In the genomic region with DNA sequence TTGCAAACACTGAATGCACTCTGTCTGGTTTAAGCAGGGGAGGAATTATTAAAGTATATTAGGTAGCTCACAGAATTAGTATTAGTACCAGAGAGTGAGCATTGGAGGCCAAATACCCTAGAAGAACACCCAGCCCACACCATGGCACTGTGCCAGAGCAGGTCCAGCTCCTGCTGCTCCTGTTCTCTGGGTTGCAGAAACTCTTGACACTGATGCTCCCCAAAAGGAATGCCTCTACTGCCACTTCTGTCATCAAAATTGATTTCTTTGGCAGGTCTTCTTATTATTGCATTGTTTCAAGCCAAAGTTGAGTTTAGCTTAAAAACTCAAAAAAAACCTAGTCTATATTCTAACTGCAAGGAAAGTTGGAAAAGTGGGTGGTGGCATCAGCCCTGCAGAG, we compare ENCODE assay signal across 19 cellular contexts.
DNase-seq lines count a peak whose midpoint lies in the region; ATAC-seq, FAIRE-seq and TF ChIP-seq lines count a peak whose summit lies in the region.
"Had no signal": no experiment of that assay in that cellular context is flagged by ENCODE, and none has a peak within 500 bp of the region (broad histone marks: within the 10 kb centered on the region; RNA-seq: fewer than 3 reads in every experiment).

No MANE protein-coding gene starts in this region.

- DNase-seq in DMS 273 (lab: John Stamatoyannopoulos, UW; ENCODE audit: unreplicated experiment) (peak; percentile 28), DMS 273 treated with DMSO at 0.1 percent for 48 hours (lab: John Stamatoyannopoulos, UW) (no peak), BE2C (peak; percentile 22), K562 (ENCODE audit: extremely low read depth in 1 of 4, low spot score in 3 of 4) (no peak), thyroid gland (peak; percentile 47 to 48), erythroblast (lab: John Stamatoyannopoulos, UW) (no peak)
- DNase-seq: Calu3; CD8-positive, alpha-beta T cell; HCEC 1CT; HFFc6; KG1 had no signal

- no peak overlapping the region for H3K9ac ChIP-seq in K562 (ENCODE audit: insufficient read depth in 1 of 2, low read depth in 2 of 2, low read length in 2 of 2)
- H3K9ac ChIP-seq: BLaER1 treated with 17β-estradiol and CSF1 and Interleukin-3, amounts not matched to agents 10 nM and 100 nM had no signal

- no peaks in the 10 kb centered on the region for H3K79me2 ChIP-seq in K562 (ENCODE audit: control insufficient read depth, insufficient read depth, low read length)

- H3K4me1 ChIP-seq in BE2C (peaks cover 6% of the 10 kb centered on the region; the same call in 1 of the 2 replicates), K562 (replicated peaks in 1 of 2; ENCODE audit: control insufficient read depth in 2 of 2, insufficient read depth in 2 of 2, low read length in 2 of 2) (no peaks in the 10 kb centered on the region), thyroid gland (peaks cover 0 to 6% of the 10 kb centered on the region in 2 donors)
- H3K4me1 ChIP-seq: A549 had no signal

- H3K27me3 ChIP-seq in BE2C (no peaks in the 10 kb centered on the region), K562 (ENCODE audit: control insufficient read depth in 2 of 2, insufficient read depth in 2 of 2, low read length in 2 of 2) (no peaks in the 10 kb centered on the region), thyroid gland (no peaks in the 10 kb centered on the region)
- H3K27me3 ChIP-seq: BLaER1 treated with 17β-estradiol and CSF1 and Interleukin-3, amounts not matched to agents 10 nM and 100 nM had no signal

- no peak overlapping the region for H3K4me2 ChIP-seq in K562 (ENCODE audit: insufficient read depth, low read length)
- H3K4me2 ChIP-seq: A549; BLaER1 treated with 17β-estradiol and CSF1 and Interleukin-3, amounts not matched to agents 10 nM and 100 nM; GM23338 had no signal

- no peak for TF ChIP-seq EP300 in K562 (IDR thresholded peaks at IDR 0.05; ENCODE audit: low read length)

- ATAC-seq in K562 (no peak), HG02981 (IDR thresholded peaks at IDR 0.05; ENCODE audit: unreplicated experiment) (no peak)
- ATAC-seq: A549; CD8-positive, alpha-beta T cell; GM23338; HepG2 had no signal

- no peak for FAIRE-seq in K562 (lab: Jason Lieb, UNC)
- FAIRE-seq: GM12891, H54, HepG2 had no signal

- intact Hi-C loops in K562 (cut with micrococcal nuclease): no loop called here
- intact Hi-C loops in thyroid gland (cut with DNase I): no loop called here

- no peak overlapping the region for H2AFZ ChIP-seq in K562 (ENCODE audit: low read depth, low read length)
- H2AFZ ChIP-seq: GM23338 had no signal

- TF ChIP-seq POLR2A in K562 (conservative IDR thresholded peaks at IDR 0.05) (no peak), thyroid gland (IDR thresholded peaks at IDR 0.05) (no peak), erythroblast (IDR thresholded peaks at IDR 0.05; ENCODE audit: low read length) (no peak)

- in situ Hi-C loops in K562 (cut with MboI): no loop called here

- H3K9me1 ChIP-seq in K562 (ENCODE audit: control insufficient read depth, insufficient read depth, low read length): no peaks in the 10 kb centered on the region

- TF ChIP-seq CTCF in BE2C (IDR thresholded peaks at IDR 0.05; ENCODE audit: low read depth, low read length) (no peak), K562 (IDR thresholded peaks at IDR 0.05 in 2 of 3, conservative IDR thresholded peaks at IDR 0.05 in 1 of 3; ENCODE audit: insufficient read depth in 2 of 3, low read depth in 1 of 3, low read length in 3 of 3) (no peak), thyroid gland (IDR thresholded peaks at IDR 0.05) (no peak)

- no peaks in the 10 kb centered on the region for H4K20me1 ChIP-seq in K562 (replicated peaks; ENCODE audit: control insufficient read depth, insufficient read depth, low read length)
- H4K20me1 ChIP-seq: BLaER1 treated with 17β-estradiol and CSF1 and Interleukin-3, amounts not matched to agents 10 nM and 100 nM had no signal

- H3K27ac ChIP-seq in K562 (ENCODE audit: extremely low read depth, low read depth, low read length) (no peak overlapping the region), thyroid gland (no peak overlapping the region)
- H3K27ac ChIP-seq: 22Rv1; A549; BLaER1 treated with 17β-estradiol and CSF1 and Interleukin-3, amounts not matched to agents 10 nM and 100 nM had no signal

- no peak for TF ChIP-seq RAD21 in K562 (CRISPR knock-in tag; conservative IDR thresholded peaks at IDR 0.05 in 1 of 2, IDR thresholded peaks at IDR 0.05 in 1 of 2)

- CTCF ChIA-PET in K562 (lab: Yijun Ruan, JAX; ENCODE audit: low intra/inter-chr PET ratio): no interaction called here

- POLR2A ChIA-PET in K562 (lab: Yijun Ruan, JAX): no interaction called here

- H3K9me3 ChIP-seq in BE2C: no peaks in the 10 kb centered on the region
- no peaks in the 10 kb centered on the region for H3K9me3 ChIP-seq in K562 (replicated peaks; ENCODE audit: control insufficient read depth, insufficient read depth, low read depth, low read length)
- H3K9me3 ChIP-seq in thyroid gland: no peaks in the 10 kb centered on the region
- H3K9me3 ChIP-seq: A549; BLaER1 treated with 17β-estradiol and CSF1 and Interleukin-3, amounts not matched to agents 10 nM and 100 nM had no signal

- BruUV-seq in K562 (replicated peaks; lab: Mats Ljungman, UMichigan): no TSS peak

- H3K36me3 ChIP-seq in BE2C: no peaks in the 10 kb centered on the region
- H3K36me3 ChIP-seq in K562 (ENCODE audit: control insufficient read depth, insufficient read depth, low read length): no peaks in the 10 kb centered on the region
- H3K36me3 ChIP-seq in thyroid gland: no peaks in the 10 kb centered on the region
- H3K36me3 ChIP-seq: BLaER1 treated with 17β-estradiol and CSF1 and Interleukin-3, amounts not matched to agents 10 nM and 100 nM had no signal

- no peak overlapping the region for H3K4me3 ChIP-seq in BE2C (ENCODE audit: low read depth, low read length)
- no peak overlapping the region for H3K4me3 ChIP-seq in K562
- H3K4me3 ChIP-seq in thyroid gland (replicated peaks in 1 of 3): no peak overlapping the region
- H3K4me3 ChIP-seq: A549; BLaER1 treated with 17β-estradiol and CSF1 and Interleukin-3, amounts not matched to agents 10 nM and 100 nM; GM23338 had no signal

TF ChIP-seq in K562, 482 proteins besides CTCF, POLR2A, EP300 and RAD21:
- TF ChIP-seq TRIM24 (IDR thresholded peaks at IDR 0.05) (no peak), NFIC (IDR thresholded peaks at IDR 0.05) (peak; percentile 59)

Comparison
In these comparisons a context has a peak if more than half of its experiments do, and no peak if none do; other contexts are left out.
1. DNase-seq: peak in DMS 273 (single experiment), BE2C (single experiment) and thyroid gland (2 of 2); none in DMS 273 treated with DMSO at 0.1 percent for 48 hours (single experiment), K562 (0 of 4) and erythroblast (0 of 2).